1 cellular context compared by ENCODE assay signal in the genomic region with DNA sequence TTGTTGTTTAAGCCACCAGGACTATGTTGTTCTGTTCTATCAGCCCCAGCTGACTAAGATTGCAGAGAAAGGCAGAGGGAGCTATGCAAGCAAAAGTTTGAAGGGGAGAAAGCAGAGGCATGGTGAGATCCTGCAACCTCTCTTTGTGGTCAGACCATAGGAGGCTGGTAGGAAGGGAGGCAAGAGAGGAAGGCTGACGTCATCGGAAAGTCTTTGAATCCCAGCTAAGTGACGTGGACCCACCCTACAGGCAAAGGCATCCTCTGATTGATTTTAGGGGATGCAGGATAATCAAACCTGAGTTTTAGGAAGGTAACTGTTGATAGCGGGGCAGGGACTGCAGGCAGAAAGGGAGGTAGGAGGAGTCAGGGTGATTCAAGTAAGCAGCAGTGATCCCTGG.
TF ChIP-seq lines count a peak whose summit lies in the region.

No MANE protein-coding gene starts in this region.

TF ChIP-seq in GM12878, 131 proteins besides CTCF, POLR2A, EP300 and RAD21:
- TF ChIP-seq EZH2 (IDR thresholded peaks at IDR 0.05; ENCODE audit: borderline replicate concordance, control insufficient read depth, low read depth, low read length) (no peak), IKZF1 (conservative IDR thresholded peaks at IDR 0.05) (peak; percentile 33; the same call in 1 of the 2 replicates), SREBF2 (IDR thresholded peaks at IDR 0.05; ENCODE audit: low read length) (no peak), ATF7 (IDR thresholded peaks at IDR 0.05; ENCODE audit: low read depth) (peak; percentile 90)
